In the genomic region with DNA sequence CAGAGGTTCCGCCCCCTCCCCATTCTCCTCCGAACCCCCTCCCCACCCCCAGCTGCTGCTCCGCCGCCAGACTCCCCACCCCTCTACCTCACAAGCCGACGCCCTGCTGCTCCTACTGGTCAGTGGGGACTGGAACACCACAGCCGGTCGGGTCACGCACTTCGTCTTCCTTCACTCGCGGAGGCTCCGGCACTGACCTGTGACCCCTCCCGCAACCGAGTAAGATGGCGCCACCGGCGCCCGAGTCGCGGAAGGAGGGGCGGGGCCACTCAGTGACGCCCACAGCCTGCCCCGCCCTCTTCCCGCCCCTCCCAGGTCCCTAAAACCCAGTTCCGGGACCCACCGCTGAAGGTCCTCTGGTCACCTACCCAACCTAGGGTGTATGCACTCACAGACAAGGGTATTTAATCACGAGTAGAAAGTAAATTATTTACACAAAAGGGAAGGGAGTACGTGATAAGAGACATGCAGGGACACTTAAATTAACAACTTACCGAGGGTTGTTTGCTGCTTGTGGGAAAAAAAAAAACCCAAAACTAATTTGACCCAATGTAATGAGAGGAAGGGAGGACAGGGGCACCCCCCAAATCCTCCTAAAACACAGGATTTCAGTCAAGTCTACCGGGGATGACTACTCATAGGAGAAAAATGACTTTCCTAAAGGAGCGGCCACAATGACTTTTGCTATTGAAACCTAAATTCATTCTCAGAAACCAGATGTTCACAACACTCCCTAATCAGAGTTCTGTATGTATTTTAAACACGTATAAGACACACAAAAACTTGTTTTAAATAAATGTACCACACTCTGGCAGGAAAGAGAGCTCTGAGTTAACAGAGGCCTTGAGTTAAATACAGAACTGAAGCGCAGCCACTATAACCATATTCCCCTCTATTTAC, we compare ENCODE assay signal across 1 cellular context.
TF ChIP-seq lines count a peak whose summit lies in the region.

A gene with protein sequence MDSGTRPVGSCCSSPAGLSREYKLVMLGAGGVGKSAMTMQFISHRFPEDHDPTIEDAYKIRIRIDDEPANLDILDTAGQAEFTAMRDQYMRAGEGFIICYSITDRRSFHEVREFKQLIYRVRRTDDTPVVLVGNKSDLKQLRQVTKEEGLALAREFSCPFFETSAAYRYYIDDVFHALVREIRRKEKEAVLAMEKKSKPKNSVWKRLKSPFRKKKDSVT (minus strand): TSS at position 194 of the 900 bp plus-strand sequence. CDS start 588 bp downstream, outside the sequence.

TF ChIP-seq in K562, 482 proteins besides CTCF, POLR2A, EP300 and RAD21 (continued from another document and continues in another):
- TF ChIP-seq CCAR2 (IDR thresholded peaks at IDR 0.05; ENCODE audit: low read depth, low read length): no peak
- TF ChIP-seq, protein P1, sequence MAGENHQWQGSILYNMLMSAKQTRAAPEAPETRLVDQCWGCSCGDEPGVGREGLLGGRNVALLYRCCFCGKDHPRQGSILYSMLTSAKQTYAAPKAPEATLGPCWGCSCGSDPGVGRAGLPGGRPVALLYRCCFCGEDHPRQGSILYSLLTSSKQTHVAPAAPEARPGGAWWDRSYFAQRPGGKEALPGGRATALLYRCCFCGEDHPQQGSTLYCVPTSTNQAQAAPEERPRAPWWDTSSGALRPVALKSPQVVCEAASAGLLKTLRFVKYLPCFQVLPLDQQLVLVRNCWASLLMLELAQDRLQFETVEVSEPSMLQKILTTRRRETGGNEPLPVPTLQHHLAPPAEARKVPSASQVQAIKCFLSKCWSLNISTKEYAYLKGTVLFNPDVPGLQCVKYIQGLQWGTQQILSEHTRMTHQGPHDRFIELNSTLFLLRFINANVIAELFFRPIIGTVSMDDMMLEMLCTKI (IDR thresholded peaks at IDR 0.05; ENCODE audit: partially characterized antibody): no peak
- TF ChIP-seq, protein P2, sequence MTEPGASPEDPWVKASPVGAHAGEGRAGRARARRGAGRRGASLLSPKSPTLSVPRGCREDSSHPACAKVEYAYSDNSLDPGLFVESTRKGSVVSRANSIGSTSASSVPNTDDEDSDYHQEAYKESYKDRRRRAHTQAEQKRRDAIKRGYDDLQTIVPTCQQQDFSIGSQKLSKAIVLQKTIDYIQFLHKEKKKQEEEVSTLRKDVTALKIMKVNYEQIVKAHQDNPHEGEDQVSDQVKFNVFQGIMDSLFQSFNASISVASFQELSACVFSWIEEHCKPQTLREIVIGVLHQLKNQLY (CRISPR knock-in tag; conservative IDR thresholded peaks at IDR 0.05): no peak
- TF ChIP-seq NBN (IDR thresholded peaks at IDR 0.05; ENCODE audit: low read depth): no peak
- no peak for TF ChIP-seq NCOA2 (IDR thresholded peaks at IDR 0.05; ENCODE audit: partially characterized antibody in 2 of 2)
- no peak for TF ChIP-seq ZNF12 (CRISPR knock-in tag; IDR thresholded peaks at IDR 0.05)
- no peak for TF ChIP-seq TCFL5 (CRISPR knock-in tag; conservative IDR thresholded peaks at IDR 0.05)
- no peak for TF ChIP-seq FOS (IDR thresholded peaks at IDR 0.05; ENCODE audit: extremely low read depth, insufficient read length)
- TF ChIP-seq SIRT6 (IDR thresholded peaks at IDR 0.05; ENCODE audit: low read depth, low read length): no peak
- no peak for TF ChIP-seq ZNF589 (CRISPR knock-in tag; IDR thresholded peaks at IDR 0.05; ENCODE audit: low read depth)
- TF ChIP-seq EWSR1 (IDR thresholded peaks at IDR 0.05; ENCODE audit: borderline replicate concordance, low read depth, partially characterized antibody): no peak
- no peak for TF ChIP-seq ZNF316 (IDR thresholded peaks at IDR 0.05)
- TF ChIP-seq ZFX (CRISPR knock-in tag; IDR thresholded peaks at IDR 0.05): no peak
- TF ChIP-seq ZNF445 (CRISPR knock-in tag; IDR thresholded peaks at IDR 0.05; ENCODE audit: low read depth): no peak
- no peak for TF ChIP-seq ZNF146 (CRISPR knock-in tag; IDR thresholded peaks at IDR 0.05; ENCODE audit: unreplicated experiment)
- TF ChIP-seq ZNF696 (CRISPR knock-in tag; conservative IDR thresholded peaks at IDR 0.05): no peak
- TF ChIP-seq, protein P3, sequence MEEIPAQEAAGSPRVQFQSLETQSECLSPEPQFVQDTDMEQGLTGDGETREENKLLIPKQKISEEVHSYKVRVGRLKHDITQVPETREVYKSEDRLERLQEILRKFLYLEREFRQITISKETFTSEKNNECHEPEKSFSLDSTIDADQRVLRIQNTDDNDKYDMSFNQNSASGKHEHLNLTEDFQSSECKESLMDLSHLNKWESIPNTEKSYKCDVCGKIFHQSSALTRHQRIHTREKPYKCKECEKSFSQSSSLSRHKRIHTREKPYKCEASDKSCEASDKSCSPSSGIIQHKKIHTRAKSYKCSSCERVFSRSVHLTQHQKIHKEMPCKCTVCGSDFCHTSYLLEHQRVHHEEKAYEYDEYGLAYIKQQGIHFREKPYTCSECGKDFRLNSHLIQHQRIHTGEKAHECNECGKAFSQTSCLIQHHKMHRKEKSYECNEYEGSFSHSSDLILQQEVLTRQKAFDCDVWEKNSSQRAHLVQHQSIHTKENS (CRISPR knock-in tag; IDR thresholded peaks at IDR 0.05): no peak
- TF ChIP-seq, protein P4, sequence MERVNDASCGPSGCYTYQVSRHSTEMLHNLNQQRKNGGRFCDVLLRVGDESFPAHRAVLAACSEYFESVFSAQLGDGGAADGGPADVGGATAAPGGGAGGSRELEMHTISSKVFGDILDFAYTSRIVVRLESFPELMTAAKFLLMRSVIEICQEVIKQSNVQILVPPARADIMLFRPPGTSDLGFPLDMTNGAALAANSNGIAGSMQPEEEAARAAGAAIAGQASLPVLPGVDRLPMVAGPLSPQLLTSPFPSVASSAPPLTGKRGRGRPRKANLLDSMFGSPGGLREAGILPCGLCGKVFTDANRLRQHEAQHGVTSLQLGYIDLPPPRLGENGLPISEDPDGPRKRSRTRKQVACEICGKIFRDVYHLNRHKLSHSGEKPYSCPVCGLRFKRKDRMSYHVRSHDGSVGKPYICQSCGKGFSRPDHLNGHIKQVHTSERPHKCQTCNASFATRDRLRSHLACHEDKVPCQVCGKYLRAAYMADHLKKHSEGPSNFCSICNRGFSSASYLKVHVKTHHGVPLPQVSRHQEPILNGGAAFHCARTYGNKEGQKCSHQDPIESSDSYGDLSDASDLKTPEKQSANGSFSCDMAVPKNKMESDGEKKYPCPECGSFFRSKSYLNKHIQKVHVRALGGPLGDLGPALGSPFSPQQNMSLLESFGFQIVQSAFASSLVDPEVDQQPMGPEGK (CRISPR knock-in tag; IDR thresholded peaks at IDR 0.05; ENCODE audit: borderline replicate concordance): no peak
- no peak for TF ChIP-seq BMI1 (IDR thresholded peaks at IDR 0.05; ENCODE audit: low read length)
- TF ChIP-seq RUNX1 (IDR thresholded peaks at IDR 0.05; ENCODE audit: low read depth): no peak
- TF ChIP-seq FOXA3 (CRISPR knock-in tag; conservative IDR thresholded peaks at IDR 0.05 in 1 of 2, IDR thresholded peaks at IDR 0.05 in 1 of 2): no peak; a peak in 1 of 4 replicates
- no peak for TF ChIP-seq FOXP1 (CRISPR knock-in tag; IDR thresholded peaks at IDR 0.05)
- TF ChIP-seq ZNF41 (CRISPR knock-in tag; conservative IDR thresholded peaks at IDR 0.05): no peak
- TF ChIP-seq, protein P5, sequence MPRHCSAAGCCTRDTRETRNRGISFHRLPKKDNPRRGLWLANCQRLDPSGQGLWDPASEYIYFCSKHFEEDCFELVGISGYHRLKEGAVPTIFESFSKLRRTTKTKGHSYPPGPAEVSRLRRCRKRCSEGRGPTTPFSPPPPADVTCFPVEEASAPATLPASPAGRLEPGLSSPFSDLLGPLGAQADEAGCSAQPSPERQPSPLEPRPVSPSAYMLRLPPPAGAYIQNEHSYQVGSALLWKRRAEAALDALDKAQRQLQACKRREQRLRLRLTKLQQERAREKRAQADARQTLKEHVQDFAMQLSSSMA (CRISPR knock-in tag; IDR thresholded peaks at IDR 0.05): no peak
- TF ChIP-seq WHSC1 (IDR thresholded peaks at IDR 0.05; ENCODE audit: low read length): no peak
- TF ChIP-seq PCBP2 (IDR thresholded peaks at IDR 0.05; ENCODE audit: low read depth, low read length, poor library complexity, severe bottlenecking): no peak
- TF ChIP-seq POLR2G (IDR thresholded peaks at IDR 0.05; ENCODE audit: low read depth, low read length): peak; percentile 93
- TF ChIP-seq, protein P6, sequence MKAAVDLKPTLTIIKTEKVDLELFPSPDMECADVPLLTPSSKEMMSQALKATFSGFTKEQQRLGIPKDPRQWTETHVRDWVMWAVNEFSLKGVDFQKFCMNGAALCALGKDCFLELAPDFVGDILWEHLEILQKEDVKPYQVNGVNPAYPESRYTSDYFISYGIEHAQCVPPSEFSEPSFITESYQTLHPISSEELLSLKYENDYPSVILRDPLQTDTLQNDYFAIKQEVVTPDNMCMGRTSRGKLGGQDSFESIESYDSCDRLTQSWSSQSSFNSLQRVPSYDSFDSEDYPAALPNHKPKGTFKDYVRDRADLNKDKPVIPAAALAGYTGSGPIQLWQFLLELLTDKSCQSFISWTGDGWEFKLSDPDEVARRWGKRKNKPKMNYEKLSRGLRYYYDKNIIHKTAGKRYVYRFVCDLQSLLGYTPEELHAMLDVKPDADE (conservative IDR thresholded peaks at IDR 0.05; ENCODE audit: control insufficient read depth, low read depth, low read length): 0 out of 2 replicates have a peak, but pooled peaks have one; percentile 59
- TF ChIP-seq ZNF444 (CRISPR knock-in tag; IDR thresholded peaks at IDR 0.05): no peak
- TF ChIP-seq, protein P7, sequence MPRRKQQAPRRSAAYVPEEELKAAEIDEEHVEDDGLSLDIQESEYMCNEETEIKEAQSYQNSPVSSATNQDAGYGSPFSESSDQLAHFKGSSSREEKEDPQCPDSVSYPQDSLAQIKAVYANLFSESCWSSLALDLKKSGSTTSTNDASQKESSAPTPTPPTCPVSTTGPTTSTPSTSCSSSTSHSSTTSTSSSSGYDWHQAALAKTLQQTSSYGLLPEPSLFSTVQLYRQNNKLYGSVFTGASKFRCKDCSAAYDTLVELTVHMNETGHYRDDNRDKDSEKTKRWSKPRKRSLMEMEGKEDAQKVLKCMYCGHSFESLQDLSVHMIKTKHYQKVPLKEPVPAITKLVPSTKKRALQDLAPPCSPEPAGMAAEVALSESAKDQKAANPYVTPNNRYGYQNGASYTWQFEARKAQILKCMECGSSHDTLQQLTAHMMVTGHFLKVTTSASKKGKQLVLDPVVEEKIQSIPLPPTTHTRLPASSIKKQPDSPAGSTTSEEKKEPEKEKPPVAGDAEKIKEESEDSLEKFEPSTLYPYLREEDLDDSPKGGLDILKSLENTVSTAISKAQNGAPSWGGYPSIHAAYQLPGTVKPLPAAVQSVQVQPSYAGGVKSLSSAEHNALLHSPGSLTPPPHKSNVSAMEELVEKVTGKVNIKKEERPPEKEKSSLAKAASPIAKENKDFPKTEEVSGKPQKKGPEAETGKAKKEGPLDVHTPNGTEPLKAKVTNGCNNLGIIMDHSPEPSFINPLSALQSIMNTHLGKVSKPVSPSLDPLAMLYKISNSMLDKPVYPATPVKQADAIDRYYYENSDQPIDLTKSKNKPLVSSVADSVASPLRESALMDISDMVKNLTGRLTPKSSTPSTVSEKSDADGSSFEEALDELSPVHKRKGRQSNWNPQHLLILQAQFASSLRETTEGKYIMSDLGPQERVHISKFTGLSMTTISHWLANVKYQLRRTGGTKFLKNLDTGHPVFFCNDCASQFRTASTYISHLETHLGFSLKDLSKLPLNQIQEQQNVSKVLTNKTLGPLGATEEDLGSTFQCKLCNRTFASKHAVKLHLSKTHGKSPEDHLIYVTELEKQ (CRISPR knock-in tag; IDR thresholded peaks at IDR 0.05): no peak
- TF ChIP-seq, protein P8, sequence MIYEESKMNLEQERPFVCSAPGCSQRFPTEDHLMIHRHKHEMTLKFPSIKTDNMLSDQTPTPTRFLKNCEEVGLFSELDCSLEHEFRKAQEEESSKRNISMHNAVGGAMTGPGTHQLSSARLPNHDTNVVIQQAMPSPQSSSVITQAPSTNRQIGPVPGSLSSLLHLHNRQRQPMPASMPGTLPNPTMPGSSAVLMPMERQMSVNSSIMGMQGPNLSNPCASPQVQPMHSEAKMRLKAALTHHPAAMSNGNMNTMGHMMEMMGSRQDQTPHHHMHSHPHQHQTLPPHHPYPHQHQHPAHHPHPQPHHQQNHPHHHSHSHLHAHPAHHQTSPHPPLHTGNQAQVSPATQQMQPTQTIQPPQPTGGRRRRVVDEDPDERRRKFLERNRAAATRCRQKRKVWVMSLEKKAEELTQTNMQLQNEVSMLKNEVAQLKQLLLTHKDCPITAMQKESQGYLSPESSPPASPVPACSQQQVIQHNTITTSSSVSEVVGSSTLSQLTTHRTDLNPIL (CRISPR knock-in tag; IDR thresholded peaks at IDR 0.05): no peak
- TF ChIP-seq MTA2 (IDR thresholded peaks at IDR 0.05; ENCODE audit: low read depth): 0 out of 2 replicates have a peak, but pooled peaks have one; percentile 6
- no peak for TF ChIP-seq NFRKB (IDR thresholded peaks at IDR 0.05; ENCODE audit: low read depth)
- peak; percentile 55 to 96 (median 91) for TF ChIP-seq YY1 (IDR thresholded peaks at IDR 0.05; ENCODE audit: borderline replicate concordance in 1 of 3, control insufficient read depth in 1 of 3, extremely low read depth in 1 of 3, insufficient read depth in 3 of 3, insufficient read length in 1 of 3, insufficient replicate concordance in 2 of 3, low read depth in 1 of 3, low read length in 2 of 3)
